ENCODE assay signal across 7 cellular contexts in the genomic region with DNA sequence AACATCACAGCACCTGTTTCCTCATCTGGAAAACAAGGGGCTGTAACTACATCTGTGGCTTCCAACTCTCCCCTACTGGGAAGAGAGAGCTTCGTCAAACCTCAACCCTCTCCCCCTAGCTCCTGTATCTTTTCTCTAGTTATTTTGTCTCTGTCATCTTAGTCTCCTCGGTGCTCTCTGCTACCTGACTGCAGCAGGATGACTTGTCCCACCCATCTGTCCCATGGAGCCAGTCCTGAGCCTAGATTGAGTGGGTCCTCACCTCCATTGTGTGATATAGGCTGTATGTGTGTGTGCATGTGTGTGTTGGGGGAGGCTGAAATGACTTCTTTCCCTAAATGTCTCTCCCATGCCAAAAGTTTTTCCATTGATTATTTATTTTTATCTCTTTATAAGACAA.
"Had no signal": no experiment of that assay in that cellular context is flagged by ENCODE, and none has a peak within 500 bp of the region (broad histone marks: within the 10 kb centered on the region; RNA-seq: fewer than 3 reads in every experiment).

No MANE protein-coding gene starts in this region.

- H2AFZ ChIP-seq: GM23338 had no signal

- DNase-seq: H7, HCEC 1CT, KBM-7 had no signal

- H3K4me3 Mint-ChIP-seq: GM23338 had no signal

- H3K27ac ChIP-seq: HL-60 had no signal

- FAIRE-seq: HepG2 had no signal

- H3K27ac Mint-ChIP-seq: GM23338, IgD-negative memory B cell had no signal

- H3K27me3 Mint-ChIP-seq: IgD-negative memory B cell had no signal

- H3K4me2 ChIP-seq: GM23338 had no signal

- H3K4me3 ChIP-seq: GM23338 had no signal
